7 cellular contexts compared by ENCODE assay signal in the genomic region with DNA sequence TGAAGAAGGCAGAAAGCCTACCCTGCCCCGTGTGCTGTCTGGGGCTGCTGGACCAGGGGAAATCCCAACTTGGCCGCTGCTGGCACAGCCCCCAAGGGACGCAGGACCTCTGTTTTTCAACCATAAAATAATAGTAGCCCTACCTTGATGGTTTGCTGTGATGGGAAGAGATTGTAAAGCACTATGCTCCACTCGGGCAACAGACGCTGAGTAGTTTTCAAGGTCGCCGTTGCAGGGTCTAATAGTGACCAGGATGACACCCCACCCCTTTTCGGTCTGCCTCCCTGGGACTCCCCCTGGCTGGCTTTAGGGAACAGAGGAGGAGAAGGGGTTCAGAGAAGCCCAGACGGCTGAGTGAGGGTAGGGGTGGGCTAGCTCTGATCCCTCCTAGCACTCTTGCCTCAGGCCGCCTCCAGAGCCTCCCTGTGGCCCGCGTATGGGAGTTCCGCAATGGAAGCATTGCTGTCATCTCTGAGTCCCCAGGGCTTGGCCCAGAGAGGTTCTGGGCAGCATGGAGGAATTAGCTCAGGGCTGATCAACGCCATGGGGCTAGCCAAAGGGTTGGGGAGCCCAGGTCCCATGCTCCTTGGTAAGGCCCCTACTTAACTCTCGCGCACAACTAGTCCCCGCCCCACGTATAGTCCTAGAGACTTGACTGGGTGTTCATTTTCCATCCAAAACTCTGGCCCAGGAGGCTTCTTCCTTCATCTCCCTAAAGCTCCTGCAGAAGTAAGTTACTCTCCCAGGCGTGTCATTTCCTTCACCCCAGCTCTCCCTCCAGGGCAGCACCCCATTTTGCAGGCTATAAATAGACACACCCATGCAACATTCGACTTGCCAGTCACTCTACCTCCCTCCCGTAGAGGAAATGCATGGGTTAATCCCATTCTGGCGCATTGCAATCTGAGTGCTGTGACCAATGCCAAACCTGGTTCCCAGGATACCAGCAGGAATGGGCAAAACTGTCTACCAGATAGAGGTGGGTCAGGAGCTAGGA. TPM values are rescaled to one million over a fixed set of nuclear protein-coding genes. Genes with fewer than 3 reads are reported as not detected.
DNase-seq lines count a peak whose midpoint lies in the region; ATAC-seq and TF ChIP-seq lines count a peak whose summit lies in the region.

No MANE protein-coding gene starts in this region.

- DNase-seq in activated T-cell treated with anti-CD3 and anti-CD28 coated beads, Interleukin-2, amount 50 U/mL, for 4 hours = peak; percentile 16
- no peak for DNase-seq in heart right ventricle
- DNase-seq in HuH-7.5 (ENCODE audit: low spot score) = no peak
- no peak for DNase-seq in SKM-1 treated with dmso at 0.1 percent for 144 hours (lab: John Stamatoyannopoulos, UW; ENCODE audit: unreplicated experiment)

- ATAC-seq in GM19438 (IDR thresholded peaks at IDR 0.05; ENCODE audit: low read depth, unreplicated experiment) (peak; percentile 11), HG03354 (IDR thresholded peaks at IDR 0.05; ENCODE audit: poor library complexity, severe bottlenecking, unreplicated experiment) (peak; percentile 20), heart right ventricle (peak in 5 of 8 donors; percentile 0 to 3 (median 1))
- ATAC-seq in activated T-cell treated with anti-CD3 and anti-CD28 coated beads, Interleukin-2, amount 50 U/mL, for 4 hours = peak in 1 of 2 donors; percentile 6

- WGBS in heart right ventricle, 2 donors = 46 to 59% methylated on average over 22 of the region's 22 CpGs

- intact Hi-C loops in heart right ventricle (cut with DNase I) = loop anchor here in 7 of 10 donors (2.0 to 10.0 kb wide), 5 partner anchors 71 to 197 kb away; a partner anchor contains a TSS

- peak overlapping the region; percentile 89 for H3K4me3 Mint-ChIP-seq in activated T-cell treated with anti-CD3 and anti-CD28 coated beads, Interleukin-2, amount 50 U/mL, for 4 hours

- H3K27ac ChIP-seq in heart right ventricle (peak overlapping the region; percentile 92 to 100 (median 99)), skeletal muscle tissue (ENCODE audit: low read depth, low read length) (peak overlapping the region; percentile 96)

- H3K4me1 ChIP-seq in heart right ventricle (peaks cover 30 to 78% (median 65%) of the 10 kb centered on the region in 9 donors), skeletal muscle tissue (ENCODE audit: control insufficient read depth in 3 of 3, insufficient read depth in 3 of 3, low read length in 3 of 3) (peaks cover 54 to 63% (median 59%) of the 10 kb centered on the region in 3 donors)

- H3K36me3 ChIP-seq in heart right ventricle (peaks cover 0 to 33% (median 22%) of the 10 kb centered on the region in 9 donors), skeletal muscle tissue (ENCODE audit: control insufficient read depth in 3 of 3, insufficient read depth in 3 of 3, low read length in 3 of 3) (peaks cover 16 to 24% (median 16%) of the 10 kb centered on the region in 3 donors)

- H3K4me1 Mint-ChIP-seq in activated T-cell treated with anti-CD3 and anti-CD28 coated beads, Interleukin-2, amount 50 U/mL, for 4 hours (ENCODE audit: low read depth) = peaks cover 60% of the 10 kb centered on the region

- no peaks in the 10 kb centered on the region for H3K9me3 Mint-ChIP-seq in activated T-cell treated with anti-CD3 and anti-CD28 coated beads, Interleukin-2, amount 50 U/mL, for 4 hours

- H3K36me3 Mint-ChIP-seq in activated T-cell treated with anti-CD3 and anti-CD28 coated beads, Interleukin-2, amount 50 U/mL, for 4 hours (ENCODE audit: insufficient read depth) = peaks cover 33% of the 10 kb centered on the region

- H3K27me3 ChIP-seq in heart right ventricle (no peaks in the 10 kb centered on the region), skeletal muscle tissue (ENCODE audit: control insufficient read depth in 3 of 3, insufficient read depth in 3 of 3, low read length in 3 of 3) (no peaks in the 10 kb centered on the region)

- peak overlapping the region; percentile 74 to 93 (median 90) for H3K9ac ChIP-seq in skeletal muscle tissue (ENCODE audit: low read depth in 1 of 3, low read length in 3 of 3)

- no peaks in the 10 kb centered on the region for H3K27me3 Mint-ChIP-seq in activated T-cell treated with anti-CD3 and anti-CD28 coated beads, Interleukin-2, amount 50 U/mL, for 4 hours (ENCODE audit: low read depth)

- no peak for TF ChIP-seq CTCF in heart right ventricle (IDR thresholded peaks at IDR 0.05)

- H3K4me3 ChIP-seq in heart right ventricle (peak overlapping the region; percentile 39 to 96 (median 90)), skeletal muscle tissue (ENCODE audit: low read length in 3 of 3) (peak overlapping the region; percentile 73 to 88 (median 73))

- H3K9me3 ChIP-seq in heart right ventricle (no peaks in the 10 kb centered on the region), skeletal muscle tissue (ENCODE audit: control insufficient read depth in 3 of 3, low read length in 3 of 3) (no peaks in the 10 kb centered on the region)

RNA-seq across cellular contexts. Expression of a gene that starts 1.1 kb away (rescaled TPM):
- 100 to 1,000 TPM; 342 to 390 (median 377) TPM for total RNA-seq in activated T-cell treated with anti-CD3 and anti-CD28 coated beads, Interleukin-2, amount 50 U/mL, for 4 hours
- total RNA-seq in heart right ventricle (100 to 1,000 TPM in 1 of 10 donors, 10 to 100 TPM in 8, 1 to 10 TPM in 1; 9.5 to 146 (median 19.2) TPM), skeletal muscle tissue (5.2 TPM)
- 10 to 100 TPM in 1 of 2 donors, 1 to 10 TPM in 1; 8.6 to 13.7 TPM for polyA plus RNA-seq in heart right ventricle

RNA-seq across cellular contexts. Expression of a gene that starts 51.7 kb away (rescaled TPM):
- total RNA-seq in activated T-cell treated with anti-CD3 and anti-CD28 coated beads, Interleukin-2, amount 50 U/mL, for 4 hours = 10 to 100 TPM in 2 of 3 donors, 1 to 10 TPM in 1; 3.6 to 24.1 (median 17.5) TPM
- total RNA-seq in heart right ventricle (not detected), skeletal muscle tissue (not detected)
- polyA plus RNA-seq in heart right ventricle = not detected
